Comparison of ENCODE assay signal across 23 cellular contexts in the genomic region with DNA sequence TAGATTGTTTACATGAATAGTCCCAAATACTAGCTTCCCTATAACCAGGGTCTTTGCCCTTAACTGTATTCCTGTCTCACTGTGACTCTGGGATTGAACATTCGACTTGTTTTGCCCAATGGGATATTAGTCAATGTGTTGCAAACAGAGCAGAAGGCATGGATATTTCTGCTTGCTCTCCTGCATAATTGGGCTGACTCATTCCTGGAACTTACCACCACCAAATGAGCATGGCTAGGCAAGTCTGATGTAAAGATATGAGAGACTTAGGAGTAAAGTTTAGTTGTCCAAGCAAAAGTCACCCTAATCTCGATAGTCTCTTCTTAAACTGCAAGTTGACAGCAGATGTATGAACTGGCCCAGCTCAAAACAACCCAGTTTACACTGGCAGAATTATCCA.
"Had no signal": no experiment of that assay in that cellular context is flagged by ENCODE, and none has a peak within 500 bp of the region (broad histone marks: within the 10 kb centered on the region; RNA-seq: fewer than 3 reads in every experiment).

No MANE protein-coding gene starts in this region.

- H3K4me3 Mint-ChIP-seq: activated CD4-positive, alpha-beta memory T cell treated with anti-CD3 and anti-CD28 coated beads for 36 hours; activated naive CD4-positive, alpha-beta T cell treated with anti-CD3 and anti-CD28 coated beads for 36 hours; activated naive CD8-positive, alpha-beta T cell treated with anti-CD3 and anti-CD28 coated beads, Interleukin-2, amount 10 ng/mL, durations not matched to agents 7 days and 5 days; activated T-cell treated with anti-CD3 and anti-CD28 coated beads, Interleukin-2, amount 50 U/mL, for 72 hours; natural killer cell; stimulated activated naive CD8-positive, alpha-beta T cell treated with anti-CD3 and anti-CD28 coated beads, Interleukin-15, Interleukin-2, amounts not matched to agents 100 ng/mL and 50 ng/mL, for 24 hours had no signal

- H3K4me1 ChIP-seq: left ventricle myocardium inferior, psoas muscle, right atrium auricular region, tibial artery had no signal

- H3K36me3 ChIP-seq: cardiac muscle cell, left ventricle myocardium inferior, ovary, right atrium auricular region, tibial artery had no signal

- H3K36me3 Mint-ChIP-seq: activated CD4-positive, alpha-beta memory T cell treated with anti-CD3 and anti-CD28 coated beads for 36 hours; activated naive CD8-positive, alpha-beta T cell treated with anti-CD3 and anti-CD28 coated beads, Interleukin-2, amount 10 ng/mL, durations not matched to agents 7 days and 5 days; natural killer cell had no signal

- H3K4me1 Mint-ChIP-seq: activated naive CD8-positive, alpha-beta T cell treated with anti-CD3 and anti-CD28 coated beads, Interleukin-2, amount 10 ng/mL, durations not matched to agents 7 days and 5 days; natural killer cell had no signal

- H3K27ac ChIP-seq: cardiac muscle cell, left ventricle myocardium inferior, ovary, psoas muscle, right atrium auricular region, tibial artery had no signal

- H3K27ac Mint-ChIP-seq: activated CD4-positive, alpha-beta memory T cell treated with anti-CD3 and anti-CD28 coated beads for 36 hours; activated naive CD4-positive, alpha-beta T cell treated with anti-CD3 and anti-CD28 coated beads for 36 hours; activated naive CD8-positive, alpha-beta T cell treated with anti-CD3 and anti-CD28 coated beads, Interleukin-2, amount 10 ng/mL, durations not matched to agents 7 days and 5 days; activated T-cell treated with anti-CD3 and anti-CD28 coated beads, Interleukin-2, amount 50 U/mL, for 72 hours; natural killer cell; stimulated activated naive CD8-positive, alpha-beta T cell treated with anti-CD3 and anti-CD28 coated beads, Interleukin-15, Interleukin-2, amounts not matched to agents 100 ng/mL and 50 ng/mL, for 24 hours had no signal

- DNase-seq: activated CD4-positive, alpha-beta memory T cell treated with anti-CD3 and anti-CD28 coated beads for 36 hours; activated CD4-positive, alpha-beta T cell treated with anti-CD3 and anti-CD28 coated beads for 48 hours; activated effector memory CD4-positive, alpha-beta T cell treated with Interleukin-2 at 50 U/mL for 16 hours; activated naive CD4-positive, alpha-beta T cell treated with anti-CD3 and anti-CD28 coated beads for 36 hours; activated naive CD8-positive, alpha-beta T cell treated with anti-CD3 and anti-CD28 coated beads, Interleukin-2, amount 10 ng/mL, durations not matched to agents 7 days and 5 days; activated T-cell treated with anti-CD3 and anti-CD28 coated beads, Interleukin-2, amount 50 U/mL, for 72 hours; amniotic stem cell; cortex of kidney; erythroblast; foreskin fibroblast; kidney glomerular epithelial cell; left ventricle myocardium inferior; midbrain; natural killer cell; ovary; psoas muscle; stimulated activated CD4-positive, alpha-beta T cell treated with anti-CD3 and anti-CD28 coated beads, Interleukin-12 subunit alpha, Interleukin-12 subunit beta, amount 100 ng/mL, for 4 hours; substantia nigra; T-helper 2 cell; tibial artery had no signal

- H3K4me3 ChIP-seq: cardiac muscle cell, left ventricle myocardium inferior, ovary, psoas muscle, right atrium auricular region, tibial artery had no signal

- H3K27me3 ChIP-seq: cardiac muscle cell, ovary, right atrium auricular region, tibial artery had no signal

- H3K27me3 Mint-ChIP-seq: activated CD4-positive, alpha-beta memory T cell treated with anti-CD3 and anti-CD28 coated beads for 36 hours; activated naive CD8-positive, alpha-beta T cell treated with anti-CD3 and anti-CD28 coated beads, Interleukin-2, amount 10 ng/mL, durations not matched to agents 7 days and 5 days; stimulated activated naive CD8-positive, alpha-beta T cell treated with anti-CD3 and anti-CD28 coated beads, Interleukin-15, Interleukin-2, amounts not matched to agents 100 ng/mL and 50 ng/mL, for 24 hours had no signal

- ATAC-seq: activated T-cell treated with anti-CD3 and anti-CD28 coated beads, Interleukin-2, amount 50 U/mL, for 72 hours; natural killer cell; psoas muscle had no signal

- H3K9me3 ChIP-seq: ovary, psoas muscle, right atrium auricular region, tibial artery had no signal
